7 cellular contexts compared by ENCODE assay signal in the genomic region with DNA sequence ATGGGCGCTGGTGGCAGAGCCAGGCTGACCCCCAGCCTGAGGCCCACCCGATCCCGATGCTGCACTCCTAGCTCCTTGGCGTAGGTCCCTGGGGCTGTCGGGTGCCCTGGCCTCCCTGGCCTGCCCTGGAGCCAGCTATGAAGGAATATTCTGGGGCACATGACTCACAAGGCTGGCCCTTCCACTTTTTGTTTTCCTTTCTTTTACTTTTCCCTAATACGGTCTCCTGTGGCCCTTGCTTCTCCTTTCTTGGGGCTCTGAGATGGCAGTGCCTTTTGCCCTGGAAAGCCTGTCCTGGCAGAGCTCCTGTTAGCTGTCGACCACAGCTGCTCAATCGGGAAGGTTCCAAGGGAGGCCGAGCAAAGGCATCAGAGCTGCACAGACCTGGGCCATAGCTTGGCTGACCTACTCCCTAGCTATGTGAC. TPM values are rescaled to one million over a fixed set of nuclear protein-coding genes. Genes with fewer than 3 reads are reported as not detected.
DNase-seq lines count a peak whose midpoint lies in the region; ATAC-seq and TF ChIP-seq lines count a peak whose summit lies in the region.

No MANE protein-coding gene starts in this region.

- CTCF ChIA-PET in PC-9 (lab: Charles Lee): no interaction called here

- peaks cover 42% of the 10 kb centered on the region for H3F3A ChIP-seq in PC-9 (ENCODE audit: insufficient read depth, low read depth)

- TF ChIP-seq POLR2A in uterus (IDR thresholded peaks at IDR 0.05): peak in 1 of 2 donors; percentile 15

- no peaks in the 10 kb centered on the region for H3K36me3 Mint-ChIP-seq in nephron (ENCODE audit: low read depth)
- H3K36me3 Mint-ChIP-seq in activated T-cell treated with anti-CD3 and anti-CD28 coated beads, Interleukin-2, amount 50 U/mL, for 4 hours (ENCODE audit: insufficient read depth): no peaks in the 10 kb centered on the region

- no peak overlapping the region; the same call in 1 of the 2 replicates for H3K4me3 ChIP-seq in PC-9
- no peak overlapping the region for H3K4me3 ChIP-seq in uterus

- no TSS peak for BruUV-seq in PC-9 (replicated peaks; lab: Mats Ljungman, UMichigan)

- no peaks in the 10 kb centered on the region for H3K27me3 ChIP-seq in PC-9 (ENCODE audit: insufficient read depth, low read depth)
- H3K27me3 ChIP-seq in uterus: no peaks in the 10 kb centered on the region

- H3K4me1 ChIP-seq in PC-9 (replicated peaks; ENCODE audit: insufficient read depth): peaks cover 53% of the 10 kb centered on the region
- peaks cover 0 to 7% of the 10 kb centered on the region in 2 donors for H3K4me1 ChIP-seq in uterus

- ATAC-seq in esophagus mucosa (peak; percentile 17), GM18502 (IDR thresholded peaks at IDR 0.05; ENCODE audit: poor library complexity, unreplicated experiment) (no peak)
- no peak for ATAC-seq in activated T-cell treated with anti-CD3 and anti-CD28 coated beads, Interleukin-2, amount 50 U/mL, for 4 hours

- H3K4me3 Mint-ChIP-seq in nephron: no peak overlapping the region
- H3K4me3 Mint-ChIP-seq in activated T-cell treated with anti-CD3 and anti-CD28 coated beads, Interleukin-2, amount 50 U/mL, for 4 hours: no peak overlapping the region

- H3K27ac ChIP-seq in PC-9: peak overlapping the region; percentile 95
- peak overlapping the region; percentile 76 to 77 for H3K27ac ChIP-seq in uterus

- no peak overlapping the region for H2AFZ ChIP-seq in PC-9

- peak; percentile 58 to 86 for DNase-seq in PC-9
- DNase-seq in uterus: peak; percentile 42 to 55
- no peak for DNase-seq in posterior cingulate gyrus
- DNase-seq in activated T-cell treated with anti-CD3 and anti-CD28 coated beads, Interleukin-2, amount 50 U/mL, for 4 hours: no peak

- peaks cover 63% of the 10 kb centered on the region for H3K79me2 ChIP-seq in PC-9 (ENCODE audit: low read depth)

- H3K27me3 Mint-ChIP-seq in nephron (ENCODE audit: low read depth): no peaks in the 10 kb centered on the region
- peaks cover 6% of the 10 kb centered on the region for H3K27me3 Mint-ChIP-seq in activated T-cell treated with anti-CD3 and anti-CD28 coated beads, Interleukin-2, amount 50 U/mL, for 4 hours (ENCODE audit: low read depth)

- no peaks in the 10 kb centered on the region for H3K36me3 ChIP-seq in PC-9 (ENCODE audit: low read depth)
- no peaks in the 10 kb centered on the region for H3K36me3 ChIP-seq in uterus

- no peaks in the 10 kb centered on the region for H4K20me1 ChIP-seq in PC-9 (ENCODE audit: insufficient read depth)

- peaks cover 45% of the 10 kb centered on the region for H3K4me1 Mint-ChIP-seq in nephron
- no peaks in the 10 kb centered on the region for H3K4me1 Mint-ChIP-seq in activated T-cell treated with anti-CD3 and anti-CD28 coated beads, Interleukin-2, amount 50 U/mL, for 4 hours (ENCODE audit: low read depth)

- intact Hi-C loops in PC-9 (cut with micrococcal nuclease; ENCODE audit: unreplicated experiment) (no loop called here), uterus (cut with DNase I; ENCODE audit: low total_unique reads) (no loop called here), posterior cingulate gyrus (cut with DNase I) (no loop called here)

- no peak for TF ChIP-seq CTCF in PC-9 (conservative IDR thresholded peaks at IDR 0.05)
- TF ChIP-seq CTCF in nephron (IDR thresholded peaks at IDR 0.05; ENCODE audit: unreplicated experiment in 3 of 3): no peak
- no peak for TF ChIP-seq CTCF in uterus (IDR thresholded peaks at IDR 0.05)

- H3K27ac Mint-ChIP-seq in nephron: peak overlapping the region; percentile 63 to 96 (median 72)

- no peaks in the 10 kb centered on the region for H3K9me3 ChIP-seq in PC-9 (ENCODE audit: insufficient read depth, low read depth)
- no peaks in the 10 kb centered on the region for H3K9me3 ChIP-seq in uterus

- peak overlapping the region; percentile 70 for H3K4me2 ChIP-seq in PC-9

- no peaks in the 10 kb centered on the region for H3K9me2 ChIP-seq in PC-9 (ENCODE audit: insufficient read depth)

- no peaks in the 10 kb centered on the region for H3K9me3 Mint-ChIP-seq in nephron
- no peaks in the 10 kb centered on the region for H3K9me3 Mint-ChIP-seq in activated T-cell treated with anti-CD3 and anti-CD28 coated beads, Interleukin-2, amount 50 U/mL, for 4 hours

- POLR2A ChIA-PET in PC-9 (lab: Charles Lee; ENCODE audit: unreplicated experiment): interaction anchor here (0.6 kb wide), 1 partner anchor 59 kb away, joined by 4 read pairs; no protein-coding TSS in a partner anchor

RNA-seq across cellular contexts. Expression of a gene that starts 22.1 kb away (rescaled TPM):
- 21.6 and 25.4 TPM in 2 replicates for total RNA-seq in PC-9 (2021)
- 28.3 TPM for total RNA-seq in esophagus mucosa
- total RNA-seq in uterus: 10 to 100 TPM in 3 of 4 donors, 1 to 10 TPM in 1; 5.6 to 61.9 (median 19.1) TPM
- under 1 TPM in 2 of 3 donors, not detected in 1; 0.08 to 0.24 TPM for total RNA-seq in activated T-cell treated with anti-CD3 and anti-CD28 coated beads, Interleukin-2, amount 50 U/mL, for 4 hours

Comparison
In these comparisons a context has a peak if more than half of its experiments do, and no peak if none do; other contexts are left out.
1. DNase-seq: peak in PC-9 (2 of 2) and uterus (2 of 2); none in posterior cingulate gyrus (0 of 10) and activated T-cell treated with anti-CD3 and anti-CD28 coated beads, Interleukin-2, amount 50 U/mL, for 4 hours (single experiment).
2. RNA of a gene that starts 22.1 kb away (total RNA-seq): 28.3 TPM in esophagus mucosa (single experiment), 5.6 to 61.9 TPM in uterus and 21.6 to 25.4 TPM in PC-9; 0.08 to 0.24 TPM in activated T-cell treated with anti-CD3 and anti-CD28 coated beads, Interleukin-2, amount 50 U/mL, for 4 hours; every median in the first group is over 4 times any median in the second.